In genomic region chr2:38602732-38603401, GRCh38 we compare ENCODE assay signal across 8 cellular contexts. TPM values are rescaled to one million over a fixed set of nuclear protein-coding genes. Genes with fewer than 3 reads are reported as not detected.
DNase-seq lines count a peak whose midpoint lies in the region; ATAC-seq and TF ChIP-seq lines count a peak whose summit lies in the region.

Gene HNRNPLL, minus strand, starts transcription at chr2:38602928. Its CDS starts 302 bp downstream, at chr2:38602626.

- peak within 1 kb of the TSS; percentile 95 for H3K4me2 ChIP-seq in mammary epithelial cell (ENCODE audit: insufficient read depth, low read depth, low read length)

- H3K27me3 ChIP-seq in mammary epithelial cell (ENCODE audit: insufficient read depth, low read length) (no peaks in the 10 kb centered on the region), skeletal muscle tissue (ENCODE audit: control insufficient read depth in 3 of 3, insufficient read depth in 3 of 3, low read length in 3 of 3) (no peaks in the 10 kb centered on the region)

- in situ Hi-C loops in mammary epithelial cell (cut with MboI; ENCODE audit: low sequenced_read_pairs in 2 of 2): loop anchor here in 1 of 2 donors (5.0 kb wide), 1 partner anchor 119 kb away; no protein-coding TSS in a partner anchor

- no TSS peak for BruUV-seq in mammary epithelial cell (replicated peaks; lab: Mats Ljungman, UMichigan)

- peak within 1 kb of the TSS; percentile 92 for H3K4me3 ChIP-seq in WI38 (ENCODE audit: low read depth, low read length)
- peak within 1 kb of the TSS; percentile 71 to 93 (median 80) for H3K4me3 ChIP-seq in mammary epithelial cell (replicated peaks in 1 of 3; ENCODE audit: insufficient read depth in 1 of 3, low read depth in 2 of 3, low read length in 3 of 3)
- peak within 1 kb of the TSS; percentile 89 for H3K4me3 ChIP-seq in iPS-18c (ENCODE audit: insufficient read depth, low read depth, low read length)
- peak within 1 kb of the TSS; percentile 75 to 86 (median 86) for H3K4me3 ChIP-seq in skeletal muscle tissue (ENCODE audit: low read length in 3 of 3)

- WGBS in mammary epithelial cell (ENCODE audit: low coverage, missing lambda C conversion rate): 3% methylated on average over 27 of the region's 75 CpGs

- H3K4me1 ChIP-seq in mammary epithelial cell (ENCODE audit: insufficient read depth, low read length): peaks cover 25% of the 10 kb centered on the region
- peaks cover 25 to 34% (median 27%) of the 10 kb centered on the region in 3 donors for H3K4me1 ChIP-seq in skeletal muscle tissue (ENCODE audit: control insufficient read depth in 3 of 3, insufficient read depth in 3 of 3, low read length in 3 of 3)

- H3K9me3 ChIP-seq in mammary epithelial cell (replicated peaks; ENCODE audit: insufficient read depth, low read length) (no peaks in the 10 kb centered on the region), iPS-18c (ENCODE audit: control insufficient read depth, insufficient read depth, low read length) (no peaks in the 10 kb centered on the region), skeletal muscle tissue (ENCODE audit: control insufficient read depth in 3 of 3, low read length in 3 of 3) (no peaks in the 10 kb centered on the region)

- CTCF ChIA-PET in mammary epithelial cell (lab: Charles Lee; ENCODE audit: low non-redundant PET): interaction anchor here (0.6 to 1.2 kb wide), 3 partner anchors 17 to 112 kb away, joined by 3 to 4 read pairs (median 4); no protein-coding TSS in a partner anchor

- intact Hi-C loops in mammary epithelial cell (cut with micrococcal nuclease): loop anchor here (1.0 kb wide), 1 partner anchor 123 kb away; no protein-coding TSS in a partner anchor

- H3K36me3 ChIP-seq in mammary epithelial cell (ENCODE audit: insufficient read depth, low read length) (no peaks in the 10 kb centered on the region), skeletal muscle tissue (ENCODE audit: control insufficient read depth in 3 of 3, insufficient read depth in 3 of 3, low read length in 3 of 3) (no peaks in the 10 kb centered on the region)

- dilution Hi-C loops in mammary epithelial cell (cut with HindIII; ENCODE audit: low sequenced_read_pairs): no loop called here

- H3K9ac ChIP-seq in mammary epithelial cell (ENCODE audit: insufficient read depth, low read length) (peak within 1 kb of the TSS; percentile 77), skeletal muscle tissue (ENCODE audit: low read depth in 1 of 3, low read length in 3 of 3) (peak within 1 kb of the TSS; percentile 88 to 97 (median 94))

- peak; percentile 96 for DNase-seq in A172 (ENCODE audit: low spot score)
- peak; percentile 97 for DNase-seq in NCI-H2196 treated with DMSO at 0.1 percent for 48 hours (lab: John Stamatoyannopoulos, UW; ENCODE audit: unreplicated experiment)
- DNase-seq in mammary epithelial cell: peak; percentile 99

- no peaks in the 10 kb centered on the region for H4K20me1 ChIP-seq in mammary epithelial cell (ENCODE audit: insufficient read depth, low read length)

- peak within 1 kb of the TSS; percentile 93 for H2AFZ ChIP-seq in mammary epithelial cell (ENCODE audit: low read depth, low read length)

- H3K27ac ChIP-seq in mammary epithelial cell (ENCODE audit: insufficient read depth, low read depth, low read length): peak within 1 kb of the TSS; percentile 82
- peak within 1 kb of the TSS; percentile 99 for H3K27ac ChIP-seq in skeletal muscle tissue (ENCODE audit: low read depth, low read length)

- ATAC-seq in GM18858 (IDR thresholded peaks at IDR 0.05; ENCODE audit: unreplicated experiment): peak; percentile 33
- ATAC-seq in HG03108 (IDR thresholded peaks at IDR 0.05; ENCODE audit: unreplicated experiment): peak; percentile 58

- TF ChIP-seq CTCF in WI38 (IDR thresholded peaks at IDR 0.05; ENCODE audit: low read depth, low read length) (no peak), mammary epithelial cell (conservative IDR thresholded peaks at IDR 0.05 in 1 of 2, IDR thresholded peaks at IDR 0.05 in 1 of 2; ENCODE audit: extremely low read depth in 1 of 2, insufficient read depth in 1 of 2, low read depth in 1 of 2, low read length in 2 of 2) (no peak)

- H3K79me2 ChIP-seq in mammary epithelial cell (ENCODE audit: insufficient read depth, low read length): peaks cover 48% of the 10 kb centered on the region

RNA-seq across cellular contexts. Expression of gene HNRNPLL, which starts in this region (rescaled TPM):
- 49.2 and 55.8 TPM in 2 replicates for total RNA-seq in A172 (2014; rRNA removed; shearing (Covaris generic))
- total RNA-seq in mammary epithelial cell (10 to 100 TPM; 36.0 to 46.0 TPM), skeletal muscle tissue (48.0 TPM)
- 17.2 TPM for polyA plus RNA-seq in mammary epithelial cell
- 37.6 TPM for polyA minus RNA-seq in mammary epithelial cell

Comparison
In these comparisons a context has a peak if more than half of its experiments do, and no peak if none do; other contexts are left out.
1. Peak in every context shown above with its lines: DNase-seq, ATAC-seq, H3K4me3 ChIP-seq and H3K27ac ChIP-seq.